8 cellular contexts compared by ENCODE assay signal in the genomic region with DNA sequence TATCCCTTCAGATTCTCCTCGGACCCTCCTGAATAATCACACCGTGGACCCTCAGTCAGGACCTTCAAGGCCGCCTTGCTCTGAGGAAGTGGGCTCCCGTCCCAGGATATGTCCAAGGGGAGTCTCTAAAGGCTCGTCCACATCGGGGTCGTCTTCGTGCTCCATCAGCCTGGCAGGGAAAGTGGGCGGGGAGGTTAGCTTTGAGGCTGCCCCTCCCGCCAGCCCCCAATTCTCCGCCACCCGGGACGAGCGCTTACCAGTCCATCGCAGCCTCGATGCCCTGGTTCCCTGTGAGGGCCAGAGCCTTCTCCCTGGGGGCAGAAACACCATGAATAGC. TPM values are rescaled to one million over a fixed set of nuclear protein-coding genes. Genes with fewer than 3 reads are reported as not detected.
DNase-seq lines count a peak whose midpoint lies in the region; ATAC-seq and TF ChIP-seq lines count a peak whose summit lies in the region.

No MANE protein-coding gene starts in this region.

- ATAC-seq in naive thymus-derived CD8-positive, alpha-beta T cell, result no peak

- H3K36me3 Mint-ChIP-seq in IgD-negative memory B cell, result peaks cover 3% of the 10 kb centered on the region
- peaks cover 0 to 39% (median 4%) of the 10 kb centered on the region in 3 donors for H3K36me3 Mint-ChIP-seq in naive thymus-derived CD8-positive, alpha-beta T cell

- H3K27me3 Mint-ChIP-seq in IgD-negative memory B cell, result no peaks in the 10 kb centered on the region
- H3K27me3 Mint-ChIP-seq in naive thymus-derived CD8-positive, alpha-beta T cell, result no peaks in the 10 kb centered on the region

- H3K9me3 Mint-ChIP-seq in IgD-negative memory B cell, result no peaks in the 10 kb centered on the region
- H3K9me3 Mint-ChIP-seq in naive thymus-derived CD8-positive, alpha-beta T cell, result no peaks in the 10 kb centered on the region

- TF ChIP-seq CTCF in BJ (IDR thresholded peaks at IDR 0.05; ENCODE audit: insufficient read depth, low read depth, low read length), result no peak

- peaks cover 21 to 23% (median 22%) of the 10 kb centered on the region in 3 donors for H3K4me1 Mint-ChIP-seq in IgD-negative memory B cell
- peaks cover 19 to 48% (median 40%) of the 10 kb centered on the region in 4 donors for H3K4me1 Mint-ChIP-seq in naive thymus-derived CD8-positive, alpha-beta T cell

- H3K27me3 ChIP-seq in BJ (ENCODE audit: control insufficient read depth, insufficient read depth, low read length), result no peaks in the 10 kb centered on the region

- POLR2A ChIA-PET in BJ (lab: Charles Lee), result no interaction called here
- POLR2A ChIA-PET in naive thymus-derived CD8-positive, alpha-beta T cell (lab: Charles Lee), result interaction anchor here (0.6 to 3.3 kb wide), 13 partner anchors 11 to 163 kb away, joined by 3 to 27 read pairs (median 5); partner anchors contain the start of genes C11orf98, CSKMT, GANAB and HNRNPUL2

- DNase-seq in BJ (ENCODE audit: low read depth) (no peak), germinal center (ENCODE audit: low spot score) (no peak), activated gamma-delta T cell (lab: John Stamatoyannopoulos, UW) (no peak)
- no peak for DNase-seq in naive thymus-derived CD8-positive, alpha-beta T cell
- DNase-seq in stimulated activated CD4-positive, alpha-beta T cell treated with anti-CD3 and anti-CD28 coated beads, Interleukin-12 subunit alpha, Interleukin-12 subunit beta, amount 100 ng/mL, for 4 hours, result no peak
- no peak for DNase-seq in activated CD8-positive, alpha-beta memory T cell treated with anti-CD3 and anti-CD28 coated beads for 24 hours

- H3K4me3 Mint-ChIP-seq in IgD-negative memory B cell, result peak overlapping the region; percentile 91 to 96 (median 94)
- H3K4me3 Mint-ChIP-seq in naive thymus-derived CD8-positive, alpha-beta T cell, result peak overlapping the region; percentile 86 to 94 (median 90)

- peak overlapping the region; percentile 94 for H3K27ac ChIP-seq in cingulate gyrus (ENCODE audit: low read depth, low read length)

- CTCF ChIA-PET in BJ (lab: Yijun Ruan, JAX), result interaction anchor here (0.7 to 1.0 kb wide), 2 partner anchors 16 to 29 kb away, joined by 3 to 4 read pairs; partner anchors contain the start of genes BSCL2 and GNG3

- peak overlapping the region; percentile 92 to 98 (median 96) for H3K27ac Mint-ChIP-seq in IgD-negative memory B cell
- H3K27ac Mint-ChIP-seq in naive thymus-derived CD8-positive, alpha-beta T cell, result peak overlapping the region; percentile 94 to 98 (median 95)

- peak overlapping the region; percentile 74 for H3K4me3 ChIP-seq in BJ (ENCODE audit: low read depth, low read length)

- peaks cover 13% of the 10 kb centered on the region for H3K36me3 ChIP-seq in BJ (ENCODE audit: control insufficient read depth, insufficient read depth, low read length)

RNA-seq across cellular contexts. Expression of gene UBXN1, which starts 0.5 kb away (rescaled TPM):
- polyA plus RNA-seq in BJ (2011; rRNA removed), result 83.7 and 86.0 TPM in 2 replicates
- 27.3 and 35.6 TPM in 2 replicates for polyA minus RNA-seq in BJ (2011; rRNA and poly(A)+ RNA removed)
- 228 TPM for polyA plus RNA-seq in IgD-negative memory B cell
- total RNA-seq in naive thymus-derived CD8-positive, alpha-beta T cell, result 100 to 1,000 TPM; 214 to 218 TPM
- 100 to 1,000 TPM; 188 to 219 (median 218) TPM for polyA plus RNA-seq in naive thymus-derived CD8-positive, alpha-beta T cell

RNA-seq across cellular contexts. Expression of gene LBHD1, which starts 6.3 kb away (rescaled TPM):
- polyA plus RNA-seq in BJ (2011; rRNA removed) (4.0 and 4.1 TPM in 2 replicates), IgD-negative memory B cell (6.2 TPM)
- 2.5 and 2.9 TPM in 2 replicates for polyA minus RNA-seq in BJ (2011; rRNA and poly(A)+ RNA removed)
- 10 to 100 TPM; 29.5 to 30.9 TPM for total RNA-seq in naive thymus-derived CD8-positive, alpha-beta T cell
- 1 to 10 TPM; 2.4 to 8.3 (median 4.4) TPM for polyA plus RNA-seq in naive thymus-derived CD8-positive, alpha-beta T cell

RNA-seq across cellular contexts. Expression of gene UQCC3, which starts 6.9 kb away (rescaled TPM):
- polyA plus RNA-seq in BJ (2011; rRNA removed) (6.9 TPM in 2 replicates), IgD-negative memory B cell (13.7 TPM)
- 1.1 TPM in 2 replicates for polyA minus RNA-seq in BJ (2011; rRNA and poly(A)+ RNA removed)
- 1 to 10 TPM; 5.4 to 6.6 TPM for total RNA-seq in naive thymus-derived CD8-positive, alpha-beta T cell
- polyA plus RNA-seq in naive thymus-derived CD8-positive, alpha-beta T cell, result 1 to 10 TPM; 9.1 to 9.7 (median 9.6) TPM

RNA-seq across cellular contexts. Expression of gene LRRN4CL, which starts 10.9 kb away (rescaled TPM):
- 2.6 and 2.9 TPM in 2 replicates for polyA plus RNA-seq in BJ (2011; rRNA removed)
- 0.93 and 1.1 TPM in 2 replicates for polyA minus RNA-seq in BJ (2011; rRNA and poly(A)+ RNA removed)
- not detected for polyA plus RNA-seq in IgD-negative memory B cell
- under 1 TPM in 1 of 2 experiments, not detected in 1; 0.36 TPM for total RNA-seq in naive thymus-derived CD8-positive, alpha-beta T cell
- polyA plus RNA-seq in naive thymus-derived CD8-positive, alpha-beta T cell, result not detected

RNA-seq across cellular contexts. Expression of gene CSKMT, which starts 13.3 kb away (rescaled TPM):
- polyA plus RNA-seq in BJ (2011; rRNA removed), result 5.1 and 6.6 TPM in 2 replicates
- polyA minus RNA-seq in BJ (2011; rRNA and poly(A)+ RNA removed), result 58.7 and 63.2 TPM in 2 replicates
- polyA plus RNA-seq in IgD-negative memory B cell, result 6.3 TPM
- total RNA-seq in naive thymus-derived CD8-positive, alpha-beta T cell, result 10 to 100 TPM; 43.6 to 45.0 TPM
- polyA plus RNA-seq in naive thymus-derived CD8-positive, alpha-beta T cell, result 1 to 10 TPM; 1.8 to 3.7 (median 3.4) TPM
